In genomic region chr6:87287251-87287650, GRCh38 we compare ENCODE assay signal across 1 cellular context.
TF ChIP-seq lines count a peak whose summit lies in the region.

No MANE protein-coding gene starts in this region.

TF ChIP-seq in HepG2, 621 proteins besides CTCF, POLR2A, EP300 and RAD21:
- TF ChIP-seq ZZZ3 (CRISPR knock-in tag; IDR thresholded peaks at IDR 0.05; ENCODE audit: borderline replicate concordance) (no peak), SRY (CRISPR knock-in tag; IDR thresholded peaks at IDR 0.05) (no peak)
